In the genomic region with DNA sequence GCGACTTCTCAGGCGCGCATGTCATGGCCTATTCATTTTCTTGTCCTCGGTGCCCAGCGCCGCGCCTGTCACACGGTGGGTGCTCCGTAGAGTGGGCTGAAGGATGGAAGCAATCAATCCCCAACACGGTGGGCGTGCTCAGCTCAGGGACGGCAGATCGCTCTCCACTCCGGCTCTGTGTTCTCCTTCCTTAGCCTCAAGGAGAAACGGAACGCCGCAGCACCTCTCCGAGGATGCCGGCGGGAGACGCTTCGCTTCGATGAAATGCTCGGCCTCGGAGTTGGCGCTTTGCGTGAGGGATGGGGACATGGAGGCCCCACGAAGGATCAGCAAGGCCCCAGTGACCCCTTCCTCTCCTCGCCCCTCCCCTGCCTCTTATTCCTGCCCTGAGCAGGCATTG, we compare ENCODE assay signal across 23 cellular contexts.
A peak's percentile ranks its signal among the peaks of the same experiment; 100 is the strongest.
DNase-seq lines count a peak whose midpoint lies in the region; ATAC-seq and TF ChIP-seq lines count a peak whose summit lies in the region.
"Had no signal": no experiment of that assay in that cellular context is flagged by ENCODE, and none has a peak within 500 bp of the region (broad histone marks: within the 10 kb centered on the region; RNA-seq: fewer than 3 reads in every experiment).

No MANE protein-coding gene starts in this region.

- no peak for ATAC-seq in stimulated activated effector memory CD8-positive, alpha-beta T cell treated with anti-CD3 and anti-CD28 coated beads, Interleukin-12 subunit alpha, Interleukin-12 subunit beta, amount 100 ng/mL, for 72 hours
- ATAC-seq in HG03342 (IDR thresholded peaks at IDR 0.05; ENCODE audit: unreplicated experiment), result no peak
- ATAC-seq: HCT116, Right ventricle myocardium inferior had no signal

- H3K36me3 ChIP-seq in HEK293 (ENCODE audit: control insufficient read depth in 2 of 2, insufficient read depth in 1 of 2, low read length in 2 of 2) (no peaks in the 10 kb centered on the region), MG63 (no peaks in the 10 kb centered on the region)
- H3K36me3 ChIP-seq: SJSA1 had no signal

- POLR2A ChIA-PET in HEK293 (lab: Yijun Ruan, JAX), result interaction anchor here (1.5 kb wide), 1 partner anchor 243 kb away, joined by 4 read pairs; the partner anchor contains the start of gene IER5L

- peaks cover 44% of the 10 kb centered on the region for H3K4me1 Mint-ChIP-seq in dendritic cell treated with granulocyte-macrophage colony-stimulating factor and Interleukin-4, amounts not matched to agents 40 ng/mL and 50 ng/mL, for 4 days (ENCODE audit: low read depth)
- H3K4me1 Mint-ChIP-seq in nephron, result peaks cover 32% of the 10 kb centered on the region
- H3K4me1 Mint-ChIP-seq in stimulated activated effector memory CD8-positive, alpha-beta T cell treated with anti-CD3 and anti-CD28 coated beads, Interleukin-12 subunit alpha, Interleukin-12 subunit beta, amount 100 ng/mL, for 72 hours, result peaks cover 46% of the 10 kb centered on the region

- H3K4me3 ChIP-seq in HEK293 (ENCODE audit: low read depth, low read length) (no peak overlapping the region), MG63 (no peak overlapping the region)
- H3K4me3 ChIP-seq: SJSA1 had no signal

- CTCF ChIA-PET in HEK293 (lab: Yijun Ruan, JAX), result interaction anchor here (0.7 kb wide), 1 partner anchor 62 kb away, joined by 3 read pairs; no protein-coding TSS in a partner anchor

- H3K4me3 Mint-ChIP-seq in dendritic cell treated with granulocyte-macrophage colony-stimulating factor and Interleukin-4, amounts not matched to agents 40 ng/mL and 50 ng/mL, for 4 days, result no peak overlapping the region
- H3K4me3 Mint-ChIP-seq in nephron, result no peak overlapping the region
- H3K4me3 Mint-ChIP-seq in stimulated activated effector memory CD8-positive, alpha-beta T cell treated with anti-CD3 and anti-CD28 coated beads, Interleukin-12 subunit alpha, Interleukin-12 subunit beta, amount 100 ng/mL, for 72 hours, result no peak overlapping the region
- H3K4me3 Mint-ChIP-seq: CD4-positive, alpha-beta T cell had no signal

- no peaks in the 10 kb centered on the region for H3K27me3 ChIP-seq in MG63
- H3K27me3 ChIP-seq: SJSA1 had no signal

- H3K9me3 ChIP-seq in HEK293 (ENCODE audit: control insufficient read depth, insufficient read depth, low read depth, low read length), result no peaks in the 10 kb centered on the region
- H3K9me3 ChIP-seq in MG63, result no peaks in the 10 kb centered on the region
- H3K9me3 ChIP-seq: Caco-2, SJSA1 had no signal

- no peak overlapping the region for H3K27ac ChIP-seq in HEK293 (ENCODE audit: extremely low read depth, low read depth, low read length)
- H3K27ac ChIP-seq: KMS-11, SJSA1 had no signal

- no peak for DNase-seq in stimulated activated effector memory CD8-positive, alpha-beta T cell treated with anti-CD3 and anti-CD28 coated beads, Interleukin-12 subunit alpha, Interleukin-12 subunit beta, amount 100 ng/mL, for 72 hours (ENCODE audit: low spot score in 2 of 2)
- DNase-seq in MG63, result no peak
- DNase-seq in DMS114 treated with DMSO at 0.1 percent for 48 hours (lab: John Stamatoyannopoulos, UW; ENCODE audit: unreplicated experiment), result no peak
- DNase-seq: Caco-2; CD4-positive, alpha-beta T cell; DMS153; GDM1; GOT3; MV-4-11; NCI-H1105 treated with DMSO at 0.1 percent for 48 hours; NCI-H2081; NCI-H2171; NCI-H345; NCI-H524 treated with DMSO at 0.1 percent for 48 hours; OCI-M1 had no signal

- H3K27me3 Mint-ChIP-seq in dendritic cell treated with granulocyte-macrophage colony-stimulating factor and Interleukin-4, amounts not matched to agents 40 ng/mL and 50 ng/mL, for 4 days, result peaks cover 8% of the 10 kb centered on the region
- peaks cover 10% of the 10 kb centered on the region for H3K27me3 Mint-ChIP-seq in nephron (ENCODE audit: low read depth)
- H3K27me3 Mint-ChIP-seq: CD4-positive, alpha-beta T cell had no signal

- TF ChIP-seq CTCF in HEK293 (tag by site-specific recombination; IDR thresholded peaks at IDR 0.05), result no peak
- TF ChIP-seq CTCF in nephron (IDR thresholded peaks at IDR 0.05; ENCODE audit: unreplicated experiment in 3 of 3), result no peak

- H3K4me1 ChIP-seq in HEK293 (ENCODE audit: control insufficient read depth, insufficient read depth, low read length), result no peaks in the 10 kb centered on the region
- H3K4me1 ChIP-seq: SJSA1 had no signal

- intact Hi-C loops in dendritic cell treated with granulocyte-macrophage colony-stimulating factor and Interleukin-4, amounts not matched to agents 40 ng/mL and 50 ng/mL, for 4 days (cut with micrococcal nuclease), result no loop called here

- H3K27ac Mint-ChIP-seq in dendritic cell treated with granulocyte-macrophage colony-stimulating factor and Interleukin-4, amounts not matched to agents 40 ng/mL and 50 ng/mL, for 4 days, result peak overlapping the region; percentile 41
- H3K27ac Mint-ChIP-seq in nephron, result peak overlapping the region; percentile 64 to 79 (median 66)
- H3K27ac Mint-ChIP-seq in stimulated activated effector memory CD8-positive, alpha-beta T cell treated with anti-CD3 and anti-CD28 coated beads, Interleukin-12 subunit alpha, Interleukin-12 subunit beta, amount 100 ng/mL, for 72 hours, result peak overlapping the region; percentile 37

- no peaks in the 10 kb centered on the region for H3K9me3 Mint-ChIP-seq in dendritic cell treated with granulocyte-macrophage colony-stimulating factor and Interleukin-4, amounts not matched to agents 40 ng/mL and 50 ng/mL, for 4 days
- no peaks in the 10 kb centered on the region for H3K9me3 Mint-ChIP-seq in nephron
- H3K9me3 Mint-ChIP-seq in stimulated activated effector memory CD8-positive, alpha-beta T cell treated with anti-CD3 and anti-CD28 coated beads, Interleukin-12 subunit alpha, Interleukin-12 subunit beta, amount 100 ng/mL, for 72 hours, result no peaks in the 10 kb centered on the region
- H3K9me3 Mint-ChIP-seq: CD4-positive, alpha-beta T cell had no signal

- H3K36me3 Mint-ChIP-seq in dendritic cell treated with granulocyte-macrophage colony-stimulating factor and Interleukin-4, amounts not matched to agents 40 ng/mL and 50 ng/mL, for 4 days (ENCODE audit: low read depth), result no peaks in the 10 kb centered on the region
- H3K36me3 Mint-ChIP-seq in nephron (ENCODE audit: low read depth), result no peaks in the 10 kb centered on the region
- no peaks in the 10 kb centered on the region for H3K36me3 Mint-ChIP-seq in stimulated activated effector memory CD8-positive, alpha-beta T cell treated with anti-CD3 and anti-CD28 coated beads, Interleukin-12 subunit alpha, Interleukin-12 subunit beta, amount 100 ng/mL, for 72 hours

TF ChIP-seq in HEK293, 187 proteins besides CTCF, POLR2A, EP300 and RAD21:
- TF ChIP-seq ZNF654 (tag by site-specific recombination; IDR thresholded peaks at IDR 0.05; ENCODE audit: low read depth), result no peak
- no peak for TF ChIP-seq KLF8 (tag by site-specific recombination; IDR thresholded peaks at IDR 0.05)
- 0 out of 2 replicates have a peak, but pooled peaks have one; percentile 23 for TF ChIP-seq ZBTB17 (tag by site-specific recombination; IDR thresholded peaks at IDR 0.05)
- no peak for TF ChIP-seq ZXDB (tag by site-specific recombination; IDR thresholded peaks at IDR 0.05)
- TF ChIP-seq ZSCAN18 (tag by site-specific recombination; IDR thresholded peaks at IDR 0.05), result no peak
